ENCODE assay signal across 29 cellular contexts in genomic region chr16:57865746-57866528, GRCh38.
DNase-seq lines count a peak whose midpoint lies in the region; ATAC-seq, FAIRE-seq and TF ChIP-seq lines count a peak whose summit lies in the region.
"Had no signal": no experiment of that assay in that cellular context is flagged by ENCODE, and none has a peak within 500 bp of the region (broad histone marks: within the 10 kb centered on the region; RNA-seq: fewer than 3 reads in every experiment).

No MANE protein-coding gene starts in this region.

- H3F3A ChIP-seq in PC-9 (ENCODE audit: insufficient read depth, low read depth), result peaks cover 30% of the 10 kb centered on the region

- H3K27ac ChIP-seq in HepG2 (ENCODE audit: extremely low read length, insufficient read depth, low read length) (no peak overlapping the region), right lobe of liver (no peak overlapping the region), PC-9 (no peak overlapping the region)
- H3K27ac ChIP-seq: dorsolateral prefrontal cortex, heart right ventricle, HL-60, suprapubic skin, vagina had no signal

- CTCF ChIA-PET in HepG2 (lab: Yijun Ruan, JAX; ENCODE audit: low intra/inter-chr PET ratio, low total read pairs), result no interaction called here
- CTCF ChIA-PET in PC-9 (lab: Charles Lee), result interaction anchor here (0.7 kb wide), 1 partner anchor 309 kb away, joined by 3 read pairs; no protein-coding TSS in a partner anchor

- no peaks in the 10 kb centered on the region for H3K9me2 ChIP-seq in PC-9 (ENCODE audit: insufficient read depth)

- H3K27me3 ChIP-seq in HepG2 (ENCODE audit: control insufficient read depth in 1 of 2, insufficient read depth in 2 of 2, low read length in 2 of 2), result no peaks in the 10 kb centered on the region
- H3K27me3 ChIP-seq in right lobe of liver, result no peaks in the 10 kb centered on the region
- no peaks in the 10 kb centered on the region for H3K27me3 ChIP-seq in PC-9 (ENCODE audit: insufficient read depth, low read depth)
- H3K27me3 ChIP-seq: dorsolateral prefrontal cortex, heart right ventricle, suprapubic skin, vagina had no signal

- H3K4me1 ChIP-seq in HepG2 (ENCODE audit: insufficient read depth, low read length), result peaks cover 78% of the 10 kb centered on the region
- peaks cover 0 to 31% (median 12%) of the 10 kb centered on the region in 4 donors for H3K4me1 ChIP-seq in right lobe of liver
- peaks cover 46% of the 10 kb centered on the region for H3K4me1 ChIP-seq in PC-9 (replicated peaks; ENCODE audit: insufficient read depth)

- H3K4me3 ChIP-seq in HepG2 (replicated peaks in 1 of 3; ENCODE audit: insufficient read depth in 1 of 3, low read depth in 2 of 3, low read length in 3 of 3), result no peak overlapping the region
- no peak overlapping the region for H3K4me3 ChIP-seq in right lobe of liver
- no peak overlapping the region for H3K4me3 ChIP-seq in PC-9
- no peak overlapping the region for H3K4me3 ChIP-seq in epithelial cell of esophagus (ENCODE audit: low read length)
- H3K4me3 ChIP-seq: dorsolateral prefrontal cortex, heart right ventricle, suprapubic skin, vagina had no signal

- TF ChIP-seq CTCF in HepG2 (CRISPR knock-in tag; IDR thresholded peaks at IDR 0.05) (no peak), right lobe of liver (IDR thresholded peaks at IDR 0.05) (no peak), PC-9 (conservative IDR thresholded peaks at IDR 0.05) (no peak), epithelial cell of esophagus (IDR thresholded peaks at IDR 0.05; ENCODE audit: insufficient read depth, low read depth, low read length, missing control alignments) (no peak)

- no peak overlapping the region for H3K27ac Mint-ChIP-seq in activated naive CD8-positive, alpha-beta T cell treated with anti-CD3 and anti-CD28 coated beads, Interleukin-2, amount 50 U/mL, for 24 hours
- H3K27ac Mint-ChIP-seq: activated CD4-positive, alpha-beta memory T cell treated with anti-CD3 and anti-CD28 coated beads for 36 hours; activated naive CD8-positive, alpha-beta T cell; activated T-helper 2 cell treated with anti-CD3 and anti-CD28 coated beads, Interferon-gamma antibody, Interleukin-2, Interleukin-4, amounts not matched to agents 10 μg/mL and 5 μg/mL and 100 μg/mL, durations not matched to agents 14 hours and 24 hours and 36 hours; natural killer cell; stimulated activated naive B cell treated with anti-CD40 and anti-IgM and Interleukin-4, amounts not matched to agents 10 μg/mL and 1 μg/mL and 100 μg/mL, for 72 hours had no signal

- H3K9me3 ChIP-seq in HepG2 (ENCODE audit: low read length), result no peaks in the 10 kb centered on the region
- H3K9me3 ChIP-seq in right lobe of liver, result no peaks in the 10 kb centered on the region
- no peaks in the 10 kb centered on the region for H3K9me3 ChIP-seq in PC-9 (ENCODE audit: insufficient read depth, low read depth)
- H3K9me3 ChIP-seq: heart right ventricle, suprapubic skin, vagina had no signal

- TF ChIP-seq RAD21 in HepG2 (CRISPR knock-in tag; IDR thresholded peaks at IDR 0.05), result no peak

- 48% methylated on average over 9 of the region's 9 CpGs for WGBS in HepG2 (ENCODE audit: low lambda C conversion rate)
- 66% methylated on average over 9 of the region's 9 CpGs for WGBS in right lobe of liver (ENCODE audit: insufficient coverage, low coverage, low lambda C conversion rate, missing lambda C conversion rate)

- POLR2A ChIA-PET in HepG2 (lab: Yijun Ruan, JAX) (interaction anchor here (1.5 to 1.9 kb wide), 2 partner anchors 26 to 56 kb away, joined by 4 to 5 read pairs; no protein-coding TSS in a partner anchor), PC-9 (lab: Charles Lee; ENCODE audit: unreplicated experiment) (no interaction called here)

- H3K4me2 ChIP-seq in HepG2 (ENCODE audit: low read depth, low read length) (no peak overlapping the region), PC-9 (0 out of 2 replicates have a peak overlapping the region, but pooled peaks have one; percentile 6)

- no peak overlapping the region for H3K9ac ChIP-seq in HepG2 (ENCODE audit: insufficient read depth, low read depth, low read length)

- peaks cover 16% of the 10 kb centered on the region for H3K27me3 Mint-ChIP-seq in activated naive CD8-positive, alpha-beta T cell treated with anti-CD3 and anti-CD28 coated beads, Interleukin-2, amount 50 U/mL, for 24 hours

- intact Hi-C loops in HepG2 (cut with micrococcal nuclease; ENCODE audit: unreplicated experiment) (no loop called here), right lobe of liver (cut with DNase I) (loop anchor here in 1 of 2 donors (10.0 kb wide), 1 partner anchor 71 kb away; no protein-coding TSS in a partner anchor), PC-9 (cut with micrococcal nuclease; ENCODE audit: unreplicated experiment) (loop anchor here (10.0 kb wide), 1 partner anchor 291 kb away; no protein-coding TSS in a partner anchor), posterior cingulate gyrus (cut with DNase I) (no loop called here)

- H3K36me3 ChIP-seq in HepG2 (replicated peaks in 1 of 2; ENCODE audit: control insufficient read depth in 1 of 2, insufficient read depth in 2 of 2, low read length in 2 of 2) (no peaks in the 10 kb centered on the region), right lobe of liver (no peaks in the 10 kb centered on the region), PC-9 (ENCODE audit: low read depth) (no peaks in the 10 kb centered on the region)
- H3K36me3 ChIP-seq: heart right ventricle, suprapubic skin, vagina had no signal

- H3K4me3 Mint-ChIP-seq in activated naive CD8-positive, alpha-beta T cell treated with anti-CD3 and anti-CD28 coated beads, Interleukin-2, amount 50 U/mL, for 24 hours, result no peak overlapping the region
- H3K4me3 Mint-ChIP-seq: activated CD4-positive, alpha-beta memory T cell treated with anti-CD3 and anti-CD28 coated beads for 36 hours; activated naive CD8-positive, alpha-beta T cell; natural killer cell; stimulated activated naive B cell treated with anti-CD40 and anti-IgM and Interleukin-4, amounts not matched to agents 10 μg/mL and 1 μg/mL and 100 μg/mL, for 72 hours had no signal

- ATAC-seq in HepG2, result no peak
- ATAC-seq in right lobe of liver, result no peak
- no peak for ATAC-seq in activated naive CD8-positive, alpha-beta T cell treated with anti-CD3 and anti-CD28 coated beads, Interleukin-2, amount 50 U/mL, for 24 hours
- ATAC-seq: heart right ventricle; left ventricle myocardium superior; natural killer cell; stimulated activated naive B cell treated with anti-CD40 and anti-IgM and Interleukin-4, amounts not matched to agents 10 μg/mL and 1 μg/mL and 100 μg/mL, for 72 hours had no signal

- no peaks in the 10 kb centered on the region for H3K36me3 Mint-ChIP-seq in activated naive CD8-positive, alpha-beta T cell treated with anti-CD3 and anti-CD28 coated beads, Interleukin-2, amount 50 U/mL, for 24 hours (ENCODE audit: low read depth)
- H3K36me3 Mint-ChIP-seq: activated CD4-positive, alpha-beta memory T cell treated with anti-CD3 and anti-CD28 coated beads for 36 hours; activated naive CD8-positive, alpha-beta T cell; natural killer cell; stimulated activated naive B cell treated with anti-CD40 and anti-IgM and Interleukin-4, amounts not matched to agents 10 μg/mL and 1 μg/mL and 100 μg/mL, for 72 hours had no signal

- TF ChIP-seq POLR2A in HepG2 (IDR thresholded peaks at IDR 0.05; ENCODE audit: insufficient read depth in 1 of 2, low read depth in 2 of 2, low read length in 2 of 2), result no peak
- no peak for TF ChIP-seq POLR2A in right lobe of liver (IDR thresholded peaks at IDR 0.05)

- in situ Hi-C loops in HepG2 (cut with HindIII; ENCODE audit: extremely low pct_ligation_motif_present, low pct_unique_long_range_greater_than_20kb), result no loop called here

- no peaks in the 10 kb centered on the region for H3K9me3 Mint-ChIP-seq in activated naive CD8-positive, alpha-beta T cell treated with anti-CD3 and anti-CD28 coated beads, Interleukin-2, amount 50 U/mL, for 24 hours
- H3K9me3 Mint-ChIP-seq: activated CD4-positive, alpha-beta memory T cell treated with anti-CD3 and anti-CD28 coated beads for 36 hours; activated T-helper 2 cell treated with anti-CD3 and anti-CD28 coated beads, Interferon-gamma antibody, Interleukin-2, Interleukin-4, amounts not matched to agents 10 μg/mL and 5 μg/mL and 100 μg/mL, durations not matched to agents 14 hours and 24 hours and 36 hours; natural killer cell; stimulated activated naive B cell treated with anti-CD40 and anti-IgM and Interleukin-4, amounts not matched to agents 10 μg/mL and 1 μg/mL and 100 μg/mL, for 72 hours had no signal

- TF ChIP-seq EP300 in HepG2 (IDR thresholded peaks at IDR 0.05; ENCODE audit: low read depth in 2 of 2, low read length in 2 of 2) (no peak), HepG2 (CRISPR knock-in tag; IDR thresholded peaks at IDR 0.05; ENCODE audit: borderline replicate concordance) (no peak)

- FAIRE-seq in HepG2 (lab: Jason Lieb, UNC), result no peak
- FAIRE-seq: endothelial cell of umbilical vein had no signal

- H3K4me1 Mint-ChIP-seq in activated naive CD8-positive, alpha-beta T cell treated with anti-CD3 and anti-CD28 coated beads, Interleukin-2, amount 50 U/mL, for 24 hours, result no peaks in the 10 kb centered on the region
- H3K4me1 Mint-ChIP-seq: natural killer cell; stimulated activated naive B cell treated with anti-CD40 and anti-IgM and Interleukin-4, amounts not matched to agents 10 μg/mL and 1 μg/mL and 100 μg/mL, for 72 hours had no signal

- H2AFZ ChIP-seq in HepG2 (ENCODE audit: low read length) (no peak overlapping the region), PC-9 (no peak overlapping the region)

- peaks cover 12% of the 10 kb centered on the region for H3K79me2 ChIP-seq in HepG2 (ENCODE audit: insufficient read depth, low read length)
- no peaks in the 10 kb centered on the region for H3K79me2 ChIP-seq in PC-9 (ENCODE audit: low read depth)

- H4K20me1 ChIP-seq in HepG2 (ENCODE audit: insufficient read depth, low read length) (no peaks in the 10 kb centered on the region), PC-9 (ENCODE audit: insufficient read depth) (no peaks in the 10 kb centered on the region)

- no peak for DNase-seq in HepG2 (ENCODE audit: low spot score)
- no peak for DNase-seq in right lobe of liver
- peak in 1 of 2 experiments; percentile 70 for DNase-seq in PC-9
- DNase-seq in epithelial cell of esophagus (ENCODE audit: low read depth), result peak; percentile 97
- DNase-seq in posterior cingulate gyrus, result no peak
- DNase-seq in HuH-7 (ENCODE audit: low spot score), result no peak
- no peak for DNase-seq in NCI-H82 (lab: John Stamatoyannopoulos, UW)
- DNase-seq in activated naive CD8-positive, alpha-beta T cell treated with anti-CD3 and anti-CD28 coated beads, Interleukin-2, amount 50 U/mL, for 24 hours, result no peak
- DNase-seq: activated CD4-positive, alpha-beta memory T cell treated with anti-CD3 and anti-CD28 coated beads for 36 hours; activated CD8-positive, alpha-beta memory T cell treated with anti-CD3 and anti-CD28 coated beads, Interleukin-2, amount 50 U/mL, for 48 hours; C1 segment of cervical spinal cord; Calu3; dorsolateral prefrontal cortex; EL; heart right ventricle; left ventricle myocardium superior; MM.1S; natural killer cell; NCI-H1436; Right ventricle myocardium superior; stimulated activated CD4-positive, alpha-beta T cell treated with anti-CD3 and anti-CD28 coated beads, Interleukin-4, amount 100 ng/mL, for 24 hours; stimulated activated naive B cell treated with anti-CD40 and anti-IgM and Interleukin-4, amounts not matched to agents 10 μg/mL and 1 μg/mL and 100 μg/mL, for 72 hours; T1000 had no signal

- no TSS peak for BruUV-seq in HepG2 (replicated peaks; lab: Mats Ljungman, UMichigan)
- BruUV-seq in PC-9 (replicated peaks; lab: Mats Ljungman, UMichigan), result no TSS peak
